14 cellular contexts compared by ENCODE assay signal in genomic region chr2:37506407-37507068, GRCh38.
DNase-seq lines count a peak whose midpoint lies in the region; ATAC-seq, FAIRE-seq and TF ChIP-seq lines count a peak whose summit lies in the region.
"Had no signal": no experiment of that assay in that cellular context is flagged by ENCODE, and none has a peak within 500 bp of the region (broad histone marks: within the 10 kb centered on the region; RNA-seq: fewer than 3 reads in every experiment).

No MANE protein-coding gene starts in this region.

- intact Hi-C loops in HepG2 (cut with micrococcal nuclease; ENCODE audit: unreplicated experiment): no loop called here

- no peak overlapping the region for H3K4me2 ChIP-seq in HepG2 (ENCODE audit: low read depth, low read length)

- ATAC-seq in HepG2 (no peak), foreskin keratinocyte (no peak)
- ATAC-seq: naive thymus-derived CD4-positive, alpha-beta T cell had no signal

- peak overlapping the region; percentile 54 to 97 (median 80) for H3K27ac Mint-ChIP-seq in brain
- H3K27ac Mint-ChIP-seq: naive thymus-derived CD4-positive, alpha-beta T cell had no signal

- in situ Hi-C loops in HepG2 (cut with HindIII; ENCODE audit: extremely low pct_ligation_motif_present, low pct_unique_long_range_greater_than_20kb): no loop called here

- no peak for TF ChIP-seq CTCF in liver (IDR thresholded peaks at IDR 0.05; ENCODE audit: low read depth, low read length, missing input control)
- TF ChIP-seq CTCF in HepG2 (CRISPR knock-in tag; IDR thresholded peaks at IDR 0.05): no peak
- TF ChIP-seq CTCF in brain (conservative IDR thresholded peaks at IDR 0.05): no peak
- no peak for TF ChIP-seq CTCF in foreskin keratinocyte (conservative IDR thresholded peaks at IDR 0.05)

- H3K9me3 ChIP-seq in liver (ENCODE audit: control insufficient read depth in 4 of 4, low read length in 3 of 4) (no peaks in the 10 kb centered on the region), HepG2 (ENCODE audit: low read length) (no peaks in the 10 kb centered on the region)
- H3K9me3 ChIP-seq: adrenal gland, esophagus squamous epithelium, tibial nerve had no signal

- H3K4me1 ChIP-seq in liver (ENCODE audit: control insufficient read depth in 4 of 4, insufficient read depth in 4 of 4, low read length in 3 of 4) (no peaks in the 10 kb centered on the region), HepG2 (ENCODE audit: insufficient read depth, low read length) (no peaks in the 10 kb centered on the region), foreskin keratinocyte (no peaks in the 10 kb centered on the region)

- H4K20me1 ChIP-seq in HepG2 (ENCODE audit: insufficient read depth, low read length): no peaks in the 10 kb centered on the region

- WGBS in liver: 77% methylated on average over 5 of the region's 5 CpGs
- WGBS in HepG2 (ENCODE audit: low lambda C conversion rate): 49% methylated on average over 5 of the region's 5 CpGs

- H3K27ac ChIP-seq in liver (ENCODE audit: low read depth in 1 of 2, low read length in 2 of 2) (no peak overlapping the region), HepG2 (ENCODE audit: extremely low read length, insufficient read depth, low read length) (no peak overlapping the region), foreskin keratinocyte (no peak overlapping the region)
- H3K27ac ChIP-seq: adrenal gland, esophagus squamous epithelium had no signal

- H3K4me1 Mint-ChIP-seq in brain: peaks cover 60% of the 10 kb centered on the region

- no peaks in the 10 kb centered on the region for H3K79me2 ChIP-seq in HepG2 (ENCODE audit: insufficient read depth, low read length)

- TF ChIP-seq EP300 in HepG2 (IDR thresholded peaks at IDR 0.05; ENCODE audit: low read depth in 2 of 2, low read length in 2 of 2) (no peak), HepG2 (CRISPR knock-in tag; IDR thresholded peaks at IDR 0.05; ENCODE audit: borderline replicate concordance) (no peak)

- H3K4me3 ChIP-seq in liver (ENCODE audit: low read depth in 1 of 3, low read length in 3 of 3) (no peak overlapping the region), HepG2 (replicated peaks in 1 of 3; ENCODE audit: insufficient read depth in 1 of 3, low read depth in 2 of 3, low read length in 3 of 3) (no peak overlapping the region)
- H3K4me3 ChIP-seq: adrenal gland, esophagus squamous epithelium, tibial nerve had no signal

- H3K36me3 Mint-ChIP-seq in brain: no peaks in the 10 kb centered on the region
- H3K36me3 Mint-ChIP-seq: naive thymus-derived CD4-positive, alpha-beta T cell had no signal

- H3K9me3 Mint-ChIP-seq in brain: peaks cover 0 to 18% (median 2%) of the 10 kb centered on the region in 5 experiments

- H2AFZ ChIP-seq in HepG2 (ENCODE audit: low read length): no peak overlapping the region

- H3K4me3 Mint-ChIP-seq in brain: peak overlapping the region in 4 of 5 experiments; percentile 4 to 73 (median 42)
- H3K4me3 Mint-ChIP-seq: naive thymus-derived CD4-positive, alpha-beta T cell had no signal

- no peak for TF ChIP-seq POLR2A in HepG2 (IDR thresholded peaks at IDR 0.05; ENCODE audit: insufficient read depth in 1 of 2, low read depth in 2 of 2, low read length in 2 of 2)

- H3K27me3 Mint-ChIP-seq in brain: no peaks in the 10 kb centered on the region

- TF ChIP-seq RAD21 in liver (IDR thresholded peaks at IDR 0.05) (peak in 1 of 2 donors; percentile 21), HepG2 (CRISPR knock-in tag; IDR thresholded peaks at IDR 0.05) (no peak)

- H3K36me3 ChIP-seq in liver (ENCODE audit: control insufficient read depth in 4 of 4, insufficient read depth in 3 of 4, low read depth in 1 of 4, low read length in 3 of 4) (peaks cover 0 to 2% (median under 1%) of the 10 kb centered on the region in 4 donors), HepG2 (replicated peaks in 1 of 2; ENCODE audit: control insufficient read depth in 1 of 2, insufficient read depth in 2 of 2, low read length in 2 of 2) (no peaks in the 10 kb centered on the region)
- H3K36me3 ChIP-seq: adrenal gland, esophagus squamous epithelium, tibial nerve had no signal

- H3K27me3 ChIP-seq in liver (ENCODE audit: control insufficient read depth in 4 of 4, insufficient read depth in 4 of 4, low read length in 3 of 4) (no peaks in the 10 kb centered on the region), HepG2 (ENCODE audit: control insufficient read depth in 1 of 2, insufficient read depth in 2 of 2, low read length in 2 of 2) (peaks cover 0 to 8% of the 10 kb centered on the region in 2 experiments; a peak in 1 of 5 replicates), foreskin keratinocyte (peaks cover 47% of the 10 kb centered on the region)
- H3K27me3 ChIP-seq: adrenal gland, tibial nerve had no signal

- H3K9ac ChIP-seq in liver (ENCODE audit: low read depth in 1 of 2, low read length in 2 of 2) (no peak overlapping the region), HepG2 (ENCODE audit: insufficient read depth, low read depth, low read length) (no peak overlapping the region)

- POLR2A ChIA-PET in HepG2 (lab: Yijun Ruan, JAX): no interaction called here

- DNase-seq in HepG2 (ENCODE audit: low spot score) (no peak), left kidney (ENCODE audit: low read depth, low spot score) (peak; percentile 23), foreskin keratinocyte (no peak), NCI-H2107 treated with DMSO at 0.1 percent for 48 hours (lab: John Stamatoyannopoulos, UW; ENCODE audit: unreplicated experiment) (no peak)
- no peak for DNase-seq in stimulated activated CD8-positive, alpha-beta memory T cell treated with anti-CD3 and anti-CD28 coated beads, Interleukin-4, amount 100 ng/mL, for 48 hours
- DNase-seq in activated CD8-positive, alpha-beta memory T cell treated with anti-CD3 and anti-CD28 coated beads, Interleukin-2, amount 50 U/mL, for 4 hours: no peak
- DNase-seq: adrenal gland; esophagus squamous epithelium; naive thymus-derived CD4-positive, alpha-beta T cell; NCI-H2107; stimulated activated CD4-positive, alpha-beta T cell treated with anti-CD3 and anti-CD28 coated beads, Interleukin-4, amount 100 ng/mL, for 1 hour had no signal

- BruUV-seq in HepG2 (replicated peaks; lab: Mats Ljungman, UMichigan): no TSS peak

- no peak for FAIRE-seq in HepG2 (lab: Jason Lieb, UNC)

- CTCF ChIA-PET in HepG2 (lab: Yijun Ruan, JAX; ENCODE audit: low intra/inter-chr PET ratio, low total read pairs): no interaction called here

TF ChIP-seq in liver, 16 proteins besides CTCF, POLR2A, EP300 and RAD21:
- TF ChIP-seq NR2F2 (IDR thresholded peaks at IDR 0.05): peak; percentile 65
- peak; percentile 34 to 65 for TF ChIP-seq JUND (IDR thresholded peaks at IDR 0.05)
- TF ChIP-seq FOXA1 (IDR thresholded peaks at IDR 0.05): no peak

TF ChIP-seq in HepG2, 621 proteins besides CTCF, POLR2A, EP300 and RAD21:
- TF ChIP-seq ZNF251 (CRISPR knock-in tag; IDR thresholded peaks at IDR 0.05) (no peak), BRD4 (CRISPR knock-in tag; IDR thresholded peaks at IDR 0.05) (no peak), PHF5A (CRISPR knock-in tag; IDR thresholded peaks at IDR 0.05; ENCODE audit: low read depth, unreplicated experiment) (no peak), ZNF235 (CRISPR knock-in tag; IDR thresholded peaks at IDR 0.05; ENCODE audit: borderline replicate concordance) (no peak)
TF ChIP-seq in HepG2: peak in this region for 0.
